In the genomic region with DNA sequence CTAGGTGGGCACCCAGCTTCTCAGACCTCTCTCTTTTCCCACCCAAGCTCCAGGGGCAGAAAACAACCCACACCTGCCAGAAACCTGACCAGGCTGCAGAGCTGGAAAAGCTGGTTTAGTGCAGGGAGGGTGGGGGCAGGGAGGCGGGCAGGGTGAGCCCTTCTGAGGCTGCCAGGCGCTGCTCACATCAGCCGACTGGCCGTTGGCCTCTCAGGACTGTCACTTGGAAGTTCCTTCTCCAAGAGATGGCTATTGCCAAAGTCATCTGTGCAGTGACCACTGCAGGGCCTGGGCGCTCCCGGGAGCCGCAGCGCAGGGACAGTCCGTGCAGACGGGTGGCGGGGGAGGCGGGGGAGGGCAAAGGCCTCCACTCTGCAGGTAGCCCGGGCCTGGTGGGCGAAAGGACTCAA, we compare ENCODE assay signal across 8 cellular contexts.
DNase-seq lines count a peak whose midpoint lies in the region; ATAC-seq lines count a peak whose summit lies in the region.

No MANE protein-coding gene starts in this region.

- H3K9me3 ChIP-seq in duodenal mucosa (ENCODE audit: control insufficient read depth in 1 of 2, low read length in 2 of 2) = no peaks in the 10 kb centered on the region

- H2BK15ac ChIP-seq in mesendoderm (replicated peaks; ENCODE audit: low read depth) = no peak overlapping the region

- H2AK5ac ChIP-seq in mesendoderm (ENCODE audit: low read length) = no peak overlapping the region

- H3K27me3 ChIP-seq in duodenal mucosa (ENCODE audit: control insufficient read depth in 1 of 2, insufficient read depth in 2 of 2, low read length in 2 of 2) (peaks cover 0 to 3% of the 10 kb centered on the region in 2 donors), mesendoderm (ENCODE audit: insufficient read depth, low read length, poor library complexity) (no peaks in the 10 kb centered on the region)

- peak overlapping the region; percentile 92 for H3K56ac ChIP-seq in mesendoderm (ENCODE audit: low read length)

- H3K27ac ChIP-seq in duodenal mucosa (ENCODE audit: low read depth, low read length) = peak overlapping the region; percentile 85
- H3K27ac ChIP-seq in mesendoderm (ENCODE audit: low read depth, low read length) = no peak overlapping the region
- peak overlapping the region; percentile 95 for H3K27ac ChIP-seq in urinary bladder (ENCODE audit: low read depth)

- ATAC-seq in HG02885 (IDR thresholded peaks at IDR 0.05; ENCODE audit: poor library complexity, unreplicated experiment) = no peak

- WGBS in mesendoderm (ENCODE audit: extremely low coverage, insufficient coverage, low lambda C conversion rate) = no CpG with 5 or more reads among the region's 14 CpGs
- 9% methylated on average over 14 of the region's 14 CpGs for WGBS in urinary bladder

- H4K8ac ChIP-seq in mesendoderm (ENCODE audit: low read depth, low read length) = no peak overlapping the region

- peak overlapping the region; percentile 89 for H3K4ac ChIP-seq in mesendoderm (ENCODE audit: low read depth, low read length)

- H3K79me2 ChIP-seq in mesendoderm (ENCODE audit: control insufficient read depth, insufficient read depth, low read length) = no peaks in the 10 kb centered on the region

- no peak overlapping the region for H2BK120ac ChIP-seq in mesendoderm (ENCODE audit: low read depth, low read length)

- H3K79me1 ChIP-seq in mesendoderm (ENCODE audit: low read length) = no peaks in the 10 kb centered on the region

- peak overlapping the region; percentile 76 to 84 for H3K9ac ChIP-seq in duodenal mucosa (ENCODE audit: low read depth in 1 of 2, low read length in 2 of 2)
- H3K9ac ChIP-seq in mesendoderm (ENCODE audit: low read length) = peak overlapping the region; percentile 80

- H3K23ac ChIP-seq in mesendoderm (ENCODE audit: low read length) = no peak overlapping the region

- H3K18ac ChIP-seq in mesendoderm (ENCODE audit: low read length) = peak overlapping the region; percentile 77

- peak; percentile 96 for DNase-seq in DMS79 (lab: John Stamatoyannopoulos, UW)
- peak; percentile 66 for DNase-seq in NCI-H2196 treated with DMSO at 0.1 percent for 48 hours (lab: John Stamatoyannopoulos, UW; ENCODE audit: unreplicated experiment)
- peak; percentile 68 for DNase-seq in mesendoderm
- DNase-seq in stimulated activated naive CD4-positive, alpha-beta T cell (lab: John Stamatoyannopoulos, UW) = no peak
- DNase-seq in MV-4-11 (lab: John Stamatoyannopoulos, UW) = no peak

- H3K4me1 ChIP-seq in duodenal mucosa (ENCODE audit: control insufficient read depth in 1 of 2, insufficient read depth in 2 of 2, low read length in 2 of 2) = peaks cover 10 to 15% of the 10 kb centered on the region in 2 donors
- no peaks in the 10 kb centered on the region for H3K4me1 ChIP-seq in mesendoderm (ENCODE audit: control insufficient read depth, low read depth, low read length)
- no peaks in the 10 kb centered on the region for H3K4me1 ChIP-seq in urinary bladder (ENCODE audit: insufficient read depth)

- no peaks in the 10 kb centered on the region for H3K36me3 ChIP-seq in duodenal mucosa (ENCODE audit: control insufficient read depth in 1 of 2, insufficient read depth in 2 of 2, low read length in 2 of 2)
- H3K36me3 ChIP-seq in mesendoderm (ENCODE audit: control insufficient read depth, insufficient read depth, low read length) = no peaks in the 10 kb centered on the region
- no peaks in the 10 kb centered on the region for H3K36me3 ChIP-seq in urinary bladder (ENCODE audit: insufficient read depth)

- no peak overlapping the region for H4K5ac ChIP-seq in mesendoderm (ENCODE audit: low read length)

- H2BK5ac ChIP-seq in mesendoderm (ENCODE audit: low read length) = no peak overlapping the region

- H3K4me3 ChIP-seq in duodenal mucosa (ENCODE audit: low read depth in 1 of 2, low read length in 2 of 2) = peak overlapping the region; percentile 62 to 64
- H3K4me3 ChIP-seq in mesendoderm (ENCODE audit: low read length) = no peak overlapping the region
- H3K4me3 ChIP-seq in urinary bladder (ENCODE audit: low read depth, low read length) = peak overlapping the region; percentile 47

- peak overlapping the region; percentile 78 for H3K4me2 ChIP-seq in mesendoderm (ENCODE audit: low read length)

Comparison
In these comparisons a context has a peak if more than half of its experiments do, and no peak if none do; other contexts are left out.
1. DNase-seq: peak in DMS79 (single experiment), NCI-H2196 treated with DMSO at 0.1 percent for 48 hours (single experiment) and mesendoderm (single experiment); none in stimulated activated naive CD4-positive, alpha-beta T cell (0 of 6) and MV-4-11 (single experiment).